20 cellular contexts compared by ENCODE assay signal in the genomic region with DNA sequence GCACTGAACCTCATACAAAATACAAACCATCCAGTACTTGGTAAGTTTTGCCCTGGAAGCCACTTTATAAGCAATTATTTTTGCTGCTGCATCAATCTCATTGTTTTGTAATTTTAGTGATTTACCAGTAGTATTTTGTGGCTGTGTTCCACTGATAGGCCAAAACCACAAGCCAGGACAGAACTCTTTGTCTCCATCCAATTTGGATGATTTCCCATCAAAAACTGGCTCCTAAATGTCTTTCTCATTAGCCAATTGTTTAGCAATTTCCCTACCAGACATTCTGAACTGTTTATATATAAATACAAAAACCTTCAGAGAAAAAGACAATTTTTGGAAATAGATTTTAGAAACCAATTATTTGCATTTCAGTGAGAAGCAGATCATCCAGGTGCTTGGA. TPM values are rescaled to one million over a fixed set of nuclear protein-coding genes. Genes with fewer than 3 reads are reported as not detected.
A peak's percentile ranks its signal among the peaks of the same experiment; 100 is the strongest.
DNase-seq lines count a peak whose midpoint lies in the region; ATAC-seq, FAIRE-seq and TF ChIP-seq lines count a peak whose summit lies in the region.
"Had no signal": no experiment of that assay in that cellular context is flagged by ENCODE, and none has a peak within 500 bp of the region (broad histone marks: within the 10 kb centered on the region; RNA-seq: fewer than 3 reads in every experiment).

No MANE protein-coding gene starts in this region.

- H3K4me2 ChIP-seq in astrocyte (ENCODE audit: low read length) (no peak overlapping the region), fibroblast of lung (ENCODE audit: extremely low read depth, insufficient read depth, low read length) (no peak overlapping the region), neural cell (ENCODE audit: low read length) (no peak overlapping the region)

- H3K9ac ChIP-seq in astrocyte (ENCODE audit: low read length) (no peak overlapping the region), fibroblast of lung (ENCODE audit: insufficient read depth, low read length) (no peak overlapping the region), neural cell (ENCODE audit: low read length) (no peak overlapping the region)

- no peak overlapping the region for H2AFZ ChIP-seq in astrocyte (ENCODE audit: low read depth, low read length)
- no peak overlapping the region for H2AFZ ChIP-seq in fibroblast of lung (ENCODE audit: low read length)
- H2AFZ ChIP-seq in neural cell (ENCODE audit: low read depth, low read length), result no peak overlapping the region

- H3K27me3 ChIP-seq in astrocyte (ENCODE audit: insufficient read depth, low read length) (no peaks in the 10 kb centered on the region), fibroblast of lung (ENCODE audit: control insufficient read depth, insufficient read depth, low read length) (no peaks in the 10 kb centered on the region), neural cell (ENCODE audit: insufficient read depth, low read depth, low read length) (no peaks in the 10 kb centered on the region), MG63 (no peaks in the 10 kb centered on the region)
- H3K27me3 ChIP-seq: BE2C had no signal

- no peaks in the 10 kb centered on the region for H3K4me1 Mint-ChIP-seq in astrocyte (ENCODE audit: low read depth, unreplicated experiment)

- no peaks in the 10 kb centered on the region for H3K9me2 ChIP-seq in neural cell (ENCODE audit: insufficient read depth, low read length)

- H3K36me3 Mint-ChIP-seq in astrocyte (ENCODE audit: low read depth, unreplicated experiment), result peaks cover 5% of the 10 kb centered on the region

- no peak for FAIRE-seq in astrocyte (lab: Jason Lieb, UNC)
- FAIRE-seq: D721Med, GM19239, HepG2, HTR-8/SVneo had no signal

- no peaks in the 10 kb centered on the region for H3K27me3 Mint-ChIP-seq in astrocyte (ENCODE audit: low read depth, unreplicated experiment)

- no peak for ATAC-seq in HG02678 (IDR thresholded peaks at IDR 0.05; ENCODE audit: unreplicated experiment)
- ATAC-seq: CD8-positive, alpha-beta T cell; HepG2 had no signal

- H3K27ac ChIP-seq in astrocyte (ENCODE audit: low read depth, low read length), result no peak overlapping the region
- H3K27ac ChIP-seq in fibroblast of lung (ENCODE audit: insufficient read depth, low read length), result no peak overlapping the region
- no peak overlapping the region for H3K27ac ChIP-seq in neural cell (ENCODE audit: low read length)

- H3K4me1 ChIP-seq in astrocyte (ENCODE audit: insufficient read depth, low read length) (peaks cover 3% of the 10 kb centered on the region), fibroblast of lung (ENCODE audit: control insufficient read depth, extremely low read depth, insufficient read depth, low read length) (no peaks in the 10 kb centered on the region)
- H3K4me1 ChIP-seq: BE2C had no signal

- no peaks in the 10 kb centered on the region for H3F3A ChIP-seq in neural cell (ENCODE audit: insufficient read depth, low read length, poor library complexity, severe bottlenecking)

- no peak for TF ChIP-seq RAD21 in neural cell (conservative IDR thresholded peaks at IDR 0.05)

- no peak overlapping the region for H3K27ac Mint-ChIP-seq in astrocyte (ENCODE audit: unreplicated experiment)
- H3K27ac Mint-ChIP-seq: CD14-positive monocyte; CD8-positive, alpha-beta T cell; H9 had no signal

- TF ChIP-seq CTCF in AG10803 (conservative IDR thresholded peaks at IDR 0.05; ENCODE audit: low read length) (no peak), astrocyte (IDR thresholded peaks at IDR 0.05; ENCODE audit: insufficient read depth, low read depth, low read length) (no peak), fibroblast of lung (conservative IDR thresholded peaks at IDR 0.05 in 1 of 2, IDR thresholded peaks at IDR 0.05 in 1 of 2; ENCODE audit: low read depth in 1 of 2, low read length in 2 of 2) (no peak), neural cell (IDR thresholded peaks at IDR 0.05; ENCODE audit: poor library complexity, severe bottlenecking) (no peak)

- H4K20me1 ChIP-seq in astrocyte (ENCODE audit: insufficient read depth, low read length), result peaks cover 24% of the 10 kb centered on the region
- no peaks in the 10 kb centered on the region for H4K20me1 ChIP-seq in fibroblast of lung (ENCODE audit: control insufficient read depth, extremely low read depth, insufficient read depth, low read length)
- no peaks in the 10 kb centered on the region for H4K20me1 ChIP-seq in neural cell (ENCODE audit: insufficient read depth)

- H3K9me3 ChIP-seq in astrocyte (ENCODE audit: insufficient read depth, low read depth, low read length), result no peaks in the 10 kb centered on the region
- no peaks in the 10 kb centered on the region for H3K9me3 ChIP-seq in fibroblast of lung (ENCODE audit: control insufficient read depth, insufficient read depth, low read depth, low read length)
- H3K9me3 ChIP-seq in neural cell (ENCODE audit: low read length), result no peaks in the 10 kb centered on the region
- H3K9me3 ChIP-seq in MG63, result no peaks in the 10 kb centered on the region
- H3K9me3 ChIP-seq: BE2C had no signal

- H3K36me3 ChIP-seq in astrocyte (ENCODE audit: insufficient read depth, low read length), result no peaks in the 10 kb centered on the region
- peaks cover 2% of the 10 kb centered on the region for H3K36me3 ChIP-seq in fibroblast of lung (ENCODE audit: control insufficient read depth, insufficient read depth, low read length)
- H3K36me3 ChIP-seq in neural cell (ENCODE audit: insufficient read depth, low read length), result no peaks in the 10 kb centered on the region
- no peaks in the 10 kb centered on the region; the same call in 1 of the 2 replicates for H3K36me3 ChIP-seq in MG63
- H3K36me3 ChIP-seq: BE2C had no signal

- H3K9me3 Mint-ChIP-seq in astrocyte (ENCODE audit: unreplicated experiment), result no peaks in the 10 kb centered on the region

- H3K4me3 ChIP-seq in AG10803 (ENCODE audit: low read length), result no peak overlapping the region
- H3K4me3 ChIP-seq in astrocyte (ENCODE audit: insufficient read depth, low read depth, low read length), result no peak overlapping the region
- H3K4me3 ChIP-seq in fibroblast of lung (replicated peaks in 1 of 4; ENCODE audit: control extremely low read depth in 1 of 4, insufficient read depth in 1 of 4, low read depth in 3 of 4, low read length in 4 of 4), result no peak overlapping the region
- peak overlapping the region; percentile 88 for H3K4me3 ChIP-seq in neural cell (ENCODE audit: low read length)
- no peak overlapping the region for H3K4me3 ChIP-seq in MG63

- H3K79me2 ChIP-seq in astrocyte (ENCODE audit: insufficient read depth, low read length), result peaks cover 25% of the 10 kb centered on the region
- H3K79me2 ChIP-seq in fibroblast of lung (ENCODE audit: control insufficient read depth, insufficient read depth, low read length), result peaks cover 3% of the 10 kb centered on the region
- peaks cover 37% of the 10 kb centered on the region for H3K79me2 ChIP-seq in neural cell (replicated peaks; ENCODE audit: insufficient read depth, low read length)

- H3K4me3 Mint-ChIP-seq in astrocyte (ENCODE audit: unreplicated experiment), result no peak overlapping the region
- H3K4me3 Mint-ChIP-seq: CD14-positive monocyte; CD8-positive, alpha-beta T cell; H9 had no signal

- no peak for TF ChIP-seq EP300 in neural cell (conservative IDR thresholded peaks at IDR 0.05; ENCODE audit: poor library complexity, severe bottlenecking)

- DNase-seq in AG10803 (ENCODE audit: low read depth) (peak; percentile 30), astrocyte (ENCODE audit: low read depth) (peak; percentile 16), fibroblast of lung (ENCODE audit: low read depth in 2 of 2) (peak; percentile 18 to 23), GM03348 (ENCODE audit: low spot score) (no peak), MG63 (no peak)
- DNase-seq: 8988T; BE2C; CD8-positive, alpha-beta T cell; COR-L47; DND-41; GDM1; GOT3; H9 had no signal

TF ChIP-seq in neural cell, 6 proteins besides CTCF, POLR2A, EP300 and RAD21 (continues in another document):
- no peak for TF ChIP-seq POLR2AphosphoS5 (IDR thresholded peaks at IDR 0.05)
- TF ChIP-seq EZH2 (IDR thresholded peaks at IDR 0.05; ENCODE audit: borderline replicate concordance, insufficient read depth, low read length, poor library complexity, severe bottlenecking), result no peak
- no peak for TF ChIP-seq SMC3 (conservative IDR thresholded peaks at IDR 0.05; ENCODE audit: poor library complexity)

RNA-seq across cellular contexts. Expression of a gene that starts 4.4 kb away (rescaled TPM):
- total RNA-seq in astrocyte, result 14.7 and 15.5 TPM in 2 replicates
- 5.9 and 7.1 TPM in 2 replicates for total RNA-seq in fibroblast of lung
- 6.2 and 6.4 TPM in 2 replicates for polyA plus RNA-seq in fibroblast of lung
- 9.0 and 10.3 TPM in 2 replicates for polyA plus RNA-seq in fibroblast of lung (2012)
- 0.31 and 0.85 TPM in 2 replicates for polyA minus RNA-seq in fibroblast of lung (ENCODE audit: low replicate concordance)
- polyA plus RNA-seq in neural cell, result 25.4 and 25.5 TPM in 2 replicates
- 45.3 and 52.1 TPM in 2 replicates for polyA minus RNA-seq in neural cell
- total RNA-seq in MG63 (2014; rRNA removed; shearing (Covaris generic); ENCODE audit: low replicate concordance), result 0.74 and 5.2 TPM in 2 replicates
- total RNA-seq: HepG2 had no signal
- polyA plus RNA-seq: HepG2 had no signal

RNA-seq across cellular contexts. Expression of a gene that starts 37.4 kb away (rescaled TPM):
- total RNA-seq in astrocyte (0.19 and 0.25 TPM in 2 replicates), fibroblast of lung (not detected in 2 replicates)
- polyA plus RNA-seq in fibroblast of lung (not detected in 2 replicates), neural cell (3.2 and 5.6 TPM in 2 replicates)
- not detected in 2 replicates for polyA plus RNA-seq in fibroblast of lung (2012)
- polyA minus RNA-seq in fibroblast of lung (ENCODE audit: low replicate concordance) (not detected in 2 replicates), neural cell (2.8 and 4.1 TPM in 2 replicates)
- not detected in 2 replicates for total RNA-seq in MG63 (2014; rRNA removed; shearing (Covaris generic); ENCODE audit: low replicate concordance)
- total RNA-seq: CD8-positive, alpha-beta T cell; HepG2 had no signal
- polyA plus RNA-seq: CD14-positive monocyte, HepG2 had no signal

Comparison
In these comparisons a context has a peak if more than half of its experiments do, and no peak if none do; other contexts are left out.
1. DNase-seq: peak in AG10803 (single experiment), astrocyte (single experiment) and fibroblast of lung (2 of 2); none in GM03348 (single experiment) and MG63 (single experiment).